ENCODE assay signal across 1 cellular context in the genomic region with DNA sequence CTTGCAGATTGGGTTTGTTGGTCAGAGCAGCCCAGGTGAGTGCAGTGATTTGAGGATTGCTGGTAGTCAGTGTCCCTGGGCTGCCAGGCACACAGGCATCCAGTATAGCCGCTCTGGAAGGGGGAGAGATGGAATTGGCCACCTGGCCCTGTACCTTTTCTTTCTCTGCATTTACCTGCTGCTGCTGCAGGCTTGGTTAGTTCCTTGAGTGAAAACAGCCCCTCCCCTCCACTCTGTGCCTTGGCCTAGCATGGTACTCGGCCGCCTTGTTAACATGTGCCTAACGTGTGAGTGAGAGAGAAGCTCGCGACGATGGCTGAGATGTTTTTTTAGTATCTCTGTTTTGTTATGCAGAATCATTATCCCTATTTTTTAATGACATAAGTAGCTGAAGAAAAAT.
A peak's percentile ranks its signal among the peaks of the same experiment; 100 is the strongest.
TF ChIP-seq lines count a peak whose summit lies in the region.

No MANE protein-coding gene starts in this region.

TF ChIP-seq in HepG2, 621 proteins besides CTCF, POLR2A, EP300 and RAD21 (continued from another document and continues in another):
- TF ChIP-seq, protein P1, sequence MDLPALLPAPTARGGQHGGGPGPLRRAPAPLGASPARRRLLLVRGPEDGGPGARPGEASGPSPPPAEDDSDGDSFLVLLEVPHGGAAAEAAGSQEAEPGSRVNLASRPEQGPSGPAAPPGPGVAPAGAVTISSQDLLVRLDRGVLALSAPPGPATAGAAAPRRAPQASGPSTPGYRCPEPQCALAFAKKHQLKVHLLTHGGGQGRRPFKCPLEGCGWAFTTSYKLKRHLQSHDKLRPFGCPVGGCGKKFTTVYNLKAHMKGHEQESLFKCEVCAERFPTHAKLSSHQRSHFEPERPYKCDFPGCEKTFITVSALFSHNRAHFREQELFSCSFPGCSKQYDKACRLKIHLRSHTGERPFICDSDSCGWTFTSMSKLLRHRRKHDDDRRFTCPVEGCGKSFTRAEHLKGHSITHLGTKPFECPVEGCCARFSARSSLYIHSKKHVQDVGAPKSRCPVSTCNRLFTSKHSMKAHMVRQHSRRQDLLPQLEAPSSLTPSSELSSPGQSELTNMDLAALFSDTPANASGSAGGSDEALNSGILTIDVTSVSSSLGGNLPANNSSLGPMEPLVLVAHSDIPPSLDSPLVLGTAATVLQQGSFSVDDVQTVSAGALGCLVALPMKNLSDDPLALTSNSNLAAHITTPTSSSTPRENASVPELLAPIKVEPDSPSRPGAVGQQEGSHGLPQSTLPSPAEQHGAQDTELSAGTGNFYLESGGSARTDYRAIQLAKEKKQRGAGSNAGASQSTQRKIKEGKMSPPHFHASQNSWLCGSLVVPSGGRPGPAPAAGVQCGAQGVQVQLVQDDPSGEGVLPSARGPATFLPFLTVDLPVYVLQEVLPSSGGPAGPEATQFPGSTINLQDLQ (CRISPR knock-in tag; IDR thresholded peaks at IDR 0.05) = no peak
- TF ChIP-seq ZBTB38 (CRISPR knock-in tag; IDR thresholded peaks at IDR 0.05) = peak; percentile 72; the same call in 1 of the 2 replicates
- 0 out of 2 replicates have a peak, but pooled peaks have one; percentile 4 for TF ChIP-seq HDAC1 (CRISPR knock-in tag; IDR thresholded peaks at IDR 0.05)
- TF ChIP-seq EED (CRISPR knock-in tag; IDR thresholded peaks at IDR 0.05) = no peak
- no peak for TF ChIP-seq CREBL2 (CRISPR knock-in tag; IDR thresholded peaks at IDR 0.05; ENCODE audit: borderline replicate concordance)
- no peak for TF ChIP-seq ZNF792 (CRISPR knock-in tag; IDR thresholded peaks at IDR 0.05)
- no peak for TF ChIP-seq ZUFSP (CRISPR knock-in tag; IDR thresholded peaks at IDR 0.05; ENCODE audit: borderline replicate concordance)
- 0 out of 2 replicates have a peak, but pooled peaks have one; percentile 0 for TF ChIP-seq ZNF205 (CRISPR knock-in tag; IDR thresholded peaks at IDR 0.05)
- TF ChIP-seq, protein P2, sequence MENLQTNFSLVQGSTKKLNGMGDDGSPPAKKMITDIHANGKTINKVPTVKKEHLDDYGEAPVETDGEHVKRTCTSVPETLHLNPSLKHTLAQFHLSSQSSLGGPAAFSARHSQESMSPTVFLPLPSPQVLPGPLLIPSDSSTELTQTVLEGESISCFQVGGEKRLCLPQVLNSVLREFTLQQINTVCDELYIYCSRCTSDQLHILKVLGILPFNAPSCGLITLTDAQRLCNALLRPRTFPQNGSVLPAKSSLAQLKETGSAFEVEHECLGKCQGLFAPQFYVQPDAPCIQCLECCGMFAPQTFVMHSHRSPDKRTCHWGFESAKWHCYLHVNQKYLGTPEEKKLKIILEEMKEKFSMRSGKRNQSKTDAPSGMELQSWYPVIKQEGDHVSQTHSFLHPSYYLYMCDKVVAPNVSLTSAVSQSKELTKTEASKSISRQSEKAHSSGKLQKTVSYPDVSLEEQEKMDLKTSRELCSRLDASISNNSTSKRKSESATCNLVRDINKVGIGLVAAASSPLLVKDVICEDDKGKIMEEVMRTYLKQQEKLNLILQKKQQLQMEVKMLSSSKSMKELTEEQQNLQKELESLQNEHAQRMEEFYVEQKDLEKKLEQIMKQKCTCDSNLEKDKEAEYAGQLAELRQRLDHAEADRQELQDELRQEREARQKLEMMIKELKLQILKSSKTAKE (CRISPR knock-in tag; IDR thresholded peaks at IDR 0.05; ENCODE audit: borderline replicate concordance) = no peak
- TF ChIP-seq ZNF772 (CRISPR knock-in tag; IDR thresholded peaks at IDR 0.05) = no peak
- TF ChIP-seq ISL2 (CRISPR knock-in tag; IDR thresholded peaks at IDR 0.05) = no peak
- no peak for TF ChIP-seq ZNF75D (CRISPR knock-in tag; IDR thresholded peaks at IDR 0.05; ENCODE audit: borderline replicate concordance)
- 0 out of 2 replicates have a peak, but pooled peaks have one; percentile 16 for TF ChIP-seq MAZ (IDR thresholded peaks at IDR 0.05; ENCODE audit: borderline replicate concordance, low read depth, low read length)
- TF ChIP-seq MAZ (CRISPR knock-in tag; IDR thresholded peaks at IDR 0.05; ENCODE audit: low read depth) = no peak
- no peak for TF ChIP-seq HMG20A (CRISPR knock-in tag; IDR thresholded peaks at IDR 0.05; ENCODE audit: borderline replicate concordance)
- TF ChIP-seq ZFX (CRISPR knock-in tag; IDR thresholded peaks at IDR 0.05; ENCODE audit: low read depth) = peak; percentile 39; the same call in 1 of the 2 replicates
- TF ChIP-seq TCF7L2 (IDR thresholded peaks at IDR 0.05; ENCODE audit: low read depth, low read length) = no peak
- 0 out of 2 replicates have a peak, but pooled peaks have one; percentile 4 for TF ChIP-seq ELF4 (CRISPR knock-in tag; IDR thresholded peaks at IDR 0.05; ENCODE audit: borderline replicate concordance)
- no peak for TF ChIP-seq MNT (IDR thresholded peaks at IDR 0.05)
- TF ChIP-seq U2AF2 (IDR thresholded peaks at IDR 0.05; ENCODE audit: low read depth, low read length) = no peak
- TF ChIP-seq FOXO4 (CRISPR knock-in tag; conservative IDR thresholded peaks at IDR 0.05) = 0 out of 2 replicates have a peak, but pooled peaks have one; percentile 35
- no peak for TF ChIP-seq SMARCE1 (IDR thresholded peaks at IDR 0.05; ENCODE audit: borderline replicate concordance)
- TF ChIP-seq HOXD1 (CRISPR knock-in tag; IDR thresholded peaks at IDR 0.05) = no peak
- no peak for TF ChIP-seq FOXA3 (CRISPR knock-in tag; IDR thresholded peaks at IDR 0.05)
- no peak for TF ChIP-seq ZNF451 (CRISPR knock-in tag; IDR thresholded peaks at IDR 0.05)
- TF ChIP-seq, protein P3, sequence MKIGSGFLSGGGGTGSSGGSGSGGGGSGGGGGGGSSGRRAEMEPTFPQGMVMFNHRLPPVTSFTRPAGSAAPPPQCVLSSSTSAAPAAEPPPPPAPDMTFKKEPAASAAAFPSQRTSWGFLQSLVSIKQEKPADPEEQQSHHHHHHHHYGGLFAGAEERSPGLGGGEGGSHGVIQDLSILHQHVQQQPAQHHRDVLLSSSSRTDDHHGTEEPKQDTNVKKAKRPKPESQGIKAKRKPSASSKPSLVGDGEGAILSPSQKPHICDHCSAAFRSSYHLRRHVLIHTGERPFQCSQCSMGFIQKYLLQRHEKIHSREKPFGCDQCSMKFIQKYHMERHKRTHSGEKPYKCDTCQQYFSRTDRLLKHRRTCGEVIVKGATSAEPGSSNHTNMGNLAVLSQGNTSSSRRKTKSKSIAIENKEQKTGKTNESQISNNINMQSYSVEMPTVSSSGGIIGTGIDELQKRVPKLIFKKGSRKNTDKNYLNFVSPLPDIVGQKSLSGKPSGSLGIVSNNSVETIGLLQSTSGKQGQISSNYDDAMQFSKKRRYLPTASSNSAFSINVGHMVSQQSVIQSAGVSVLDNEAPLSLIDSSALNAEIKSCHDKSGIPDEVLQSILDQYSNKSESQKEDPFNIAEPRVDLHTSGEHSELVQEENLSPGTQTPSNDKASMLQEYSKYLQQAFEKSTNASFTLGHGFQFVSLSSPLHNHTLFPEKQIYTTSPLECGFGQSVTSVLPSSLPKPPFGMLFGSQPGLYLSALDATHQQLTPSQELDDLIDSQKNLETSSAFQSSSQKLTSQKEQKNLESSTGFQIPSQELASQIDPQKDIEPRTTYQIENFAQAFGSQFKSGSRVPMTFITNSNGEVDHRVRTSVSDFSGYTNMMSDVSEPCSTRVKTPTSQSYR (CRISPR knock-in tag; IDR thresholded peaks at IDR 0.05; ENCODE audit: borderline replicate concordance) = no peak
- TF ChIP-seq SNAPC5 (CRISPR knock-in tag; IDR thresholded peaks at IDR 0.05; ENCODE audit: borderline replicate concordance) = no peak
- no peak for TF ChIP-seq NFRKB (IDR thresholded peaks at IDR 0.05)
- no peak for TF ChIP-seq KAT8 (CRISPR knock-in tag; IDR thresholded peaks at IDR 0.05)
- TF ChIP-seq TGIF2 (CRISPR knock-in tag; IDR thresholded peaks at IDR 0.05) = no peak
- TF ChIP-seq ZNF781 (CRISPR knock-in tag; IDR thresholded peaks at IDR 0.05; ENCODE audit: borderline replicate concordance, not compliant biosample characterization) = peak; percentile 76
- no peak for TF ChIP-seq ZNF687 (CRISPR knock-in tag; IDR thresholded peaks at IDR 0.05)
- no peak for TF ChIP-seq ZNF562 (CRISPR knock-in tag; IDR thresholded peaks at IDR 0.05; ENCODE audit: borderline replicate concordance)
- TF ChIP-seq THAP7 (CRISPR knock-in tag; IDR thresholded peaks at IDR 0.05) = no peak
- no peak for TF ChIP-seq POLR2AphosphoS2 (IDR thresholded peaks at IDR 0.05; ENCODE audit: low read depth, low read length)
- no peak for TF ChIP-seq RFXANK (CRISPR knock-in tag; IDR thresholded peaks at IDR 0.05)
- no peak for TF ChIP-seq FOXO1 (CRISPR knock-in tag; IDR thresholded peaks at IDR 0.05)
- no peak for TF ChIP-seq ZSCAN29 (CRISPR knock-in tag; conservative IDR thresholded peaks at IDR 0.05)
- TF ChIP-seq ZNF619 (CRISPR knock-in tag; IDR thresholded peaks at IDR 0.05) = no peak
- TF ChIP-seq NCOA2 (CRISPR knock-in tag; IDR thresholded peaks at IDR 0.05) = no peak
- TF ChIP-seq IRF1 (CRISPR knock-in tag; IDR thresholded peaks at IDR 0.05; ENCODE audit: low read depth) = no peak
- no peak for TF ChIP-seq ZNF816 (CRISPR knock-in tag; IDR thresholded peaks at IDR 0.05; ENCODE audit: borderline replicate concordance)
- TF ChIP-seq MZF1 (CRISPR knock-in tag; IDR thresholded peaks at IDR 0.05; ENCODE audit: borderline replicate concordance) = no peak
- TF ChIP-seq SMARCC2 (IDR thresholded peaks at IDR 0.05) = no peak
